Comparison of ENCODE assay signal across 22 cellular contexts in the genomic region with DNA sequence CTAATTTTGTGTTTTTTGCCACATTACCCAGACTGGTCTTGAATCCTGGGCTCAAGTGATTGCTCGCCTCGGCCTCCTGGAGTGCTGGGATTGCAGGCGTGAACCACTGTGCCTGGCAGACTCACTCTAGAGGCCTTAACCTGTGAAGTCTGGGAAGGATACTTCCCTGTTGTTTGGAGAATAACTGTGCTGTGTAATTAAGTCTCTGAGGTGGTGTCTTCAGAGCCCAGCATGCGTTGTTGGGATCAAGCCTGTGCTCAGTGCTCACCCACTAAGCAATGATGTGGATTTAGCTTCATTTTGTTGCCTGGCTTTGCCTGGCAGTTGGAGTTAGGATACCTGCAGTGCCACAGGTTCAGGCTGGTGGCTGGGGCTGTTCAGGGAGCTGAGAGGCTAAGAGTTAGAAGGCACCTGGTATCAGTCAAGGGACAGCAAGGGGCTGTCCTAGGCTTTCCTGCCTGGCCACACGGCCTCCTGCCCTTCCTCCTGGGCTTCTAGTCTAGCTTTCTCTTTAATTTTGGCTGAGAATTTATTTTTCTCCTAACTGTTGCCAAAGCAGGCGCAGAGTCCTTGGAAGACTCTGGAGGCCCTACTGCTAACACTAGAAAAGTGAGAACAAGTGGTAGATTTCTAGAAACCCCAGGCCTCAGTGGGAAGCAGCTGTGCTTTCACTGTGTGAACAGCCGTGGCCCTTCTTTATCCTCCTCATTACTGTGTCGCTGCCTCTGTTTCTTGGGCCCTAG. TPM values are rescaled to one million over a fixed set of nuclear protein-coding genes. Genes with fewer than 3 reads are reported as not detected.
DNase-seq lines count a peak whose midpoint lies in the region; ATAC-seq, FAIRE-seq and TF ChIP-seq lines count a peak whose summit lies in the region.
"Had no signal": no experiment of that assay in that cellular context is flagged by ENCODE, and none has a peak within 500 bp of the region (broad histone marks: within the 10 kb centered on the region; RNA-seq: fewer than 3 reads in every experiment).

No MANE protein-coding gene starts in this region.

- no peak for ATAC-seq in stimulated activated naive CD8-positive, alpha-beta T cell treated with anti-CD3 and anti-CD28 coated beads, Interleukin-15, amount 100 ng/mL, for 72 hours
- no peak for ATAC-seq in stimulated activated naive CD8-positive, alpha-beta T cell treated with anti-CD3 and anti-CD28 coated beads, Interleukin-15, Interleukin-2, amounts not matched to agents 100 U/mL and 50 U/mL, for 24 hours
- no peak for ATAC-seq in HG02678 (IDR thresholded peaks at IDR 0.05; ENCODE audit: unreplicated experiment)
- no peak for ATAC-seq in stimulated activated effector memory CD8-positive, alpha-beta T cell treated with anti-CD3 and anti-CD28 coated beads, Interleukin-12 subunit alpha, Interleukin-12 subunit beta, amount 100 ng/mL, for 72 hours
- ATAC-seq: mucosa of descending colon had no signal

- DNase-seq in stimulated activated naive CD8-positive, alpha-beta T cell treated with anti-CD3 and anti-CD28 coated beads, Interleukin-15, amount 100 ng/mL, for 72 hours, result no peak
- DNase-seq in stimulated activated naive CD8-positive, alpha-beta T cell treated with anti-CD3 and anti-CD28 coated beads, Interleukin-15, Interleukin-2, amounts not matched to agents 100 U/mL and 50 U/mL, for 24 hours, result no peak
- DNase-seq in dorsolateral prefrontal cortex, result no peak
- no peak for DNase-seq in frontal cortex (ENCODE audit: low spot score in 2 of 2)
- DNase-seq in stimulated activated effector memory CD8-positive, alpha-beta T cell treated with anti-CD3 and anti-CD28 coated beads, Interleukin-12 subunit alpha, Interleukin-12 subunit beta, amount 100 ng/mL, for 72 hours (ENCODE audit: low spot score in 2 of 2), result no peak
- no peak for DNase-seq in NCI-H748 treated with DMSO at 0.1 percent for 48 hours (lab: John Stamatoyannopoulos, UW)
- DNase-seq: activated CD4-positive, alpha-beta T cell treated with anti-CD3 and anti-CD28 coated beads for 4 hours; CD4-positive, alpha-beta T cell; DMS53; mucosa of descending colon; NCI-H1092 treated with DMSO at 0.1 percent for 48 hours; NCI-H2081; NCI-H510A; SHP77; stimulated activated CD8-positive, alpha-beta memory T cell treated with anti-CD3 and anti-CD28 coated beads, Interleukin-4, amount 100 ng/mL, for 48 hours had no signal

- no peak for FAIRE-seq in frontal cortex (lab: Jason Lieb, UNC)
- FAIRE-seq: endothelial cell of umbilical vein, TTC549 had no signal

- H3K9me3 Mint-ChIP-seq in stimulated activated naive CD8-positive, alpha-beta T cell treated with anti-CD3 and anti-CD28 coated beads, Interleukin-15, amount 100 ng/mL, for 72 hours, result no peaks in the 10 kb centered on the region
- H3K9me3 Mint-ChIP-seq in stimulated activated effector memory CD8-positive, alpha-beta T cell treated with anti-CD3 and anti-CD28 coated beads, Interleukin-12 subunit alpha, Interleukin-12 subunit beta, amount 100 ng/mL, for 72 hours, result no peaks in the 10 kb centered on the region
- H3K9me3 Mint-ChIP-seq: activated naive CD4-positive, alpha-beta T cell treated with anti-CD3 and anti-CD28 coated beads, Interleukin-2, amount 50 U/mL, for 24 hours; CD4-positive, alpha-beta T cell had no signal

- peaks cover 100% of the 10 kb centered on the region for H3K36me3 Mint-ChIP-seq in stimulated activated effector memory CD8-positive, alpha-beta T cell treated with anti-CD3 and anti-CD28 coated beads, Interleukin-12 subunit alpha, Interleukin-12 subunit beta, amount 100 ng/mL, for 72 hours

- no peaks in the 10 kb centered on the region for H3K27me3 Mint-ChIP-seq in stimulated activated naive CD8-positive, alpha-beta T cell treated with anti-CD3 and anti-CD28 coated beads, Interleukin-15, amount 100 ng/mL, for 72 hours
- H3K27me3 Mint-ChIP-seq: activated naive CD4-positive, alpha-beta T cell treated with anti-CD3 and anti-CD28 coated beads, Interleukin-2, amount 50 U/mL, for 24 hours; CD4-positive, alpha-beta T cell had no signal

- peak overlapping the region; percentile 1 to 68 for H3K27ac Mint-ChIP-seq in stimulated activated naive CD8-positive, alpha-beta T cell treated with anti-CD3 and anti-CD28 coated beads, Interleukin-15, amount 100 ng/mL, for 72 hours
- H3K27ac Mint-ChIP-seq in stimulated activated effector memory CD8-positive, alpha-beta T cell treated with anti-CD3 and anti-CD28 coated beads, Interleukin-12 subunit alpha, Interleukin-12 subunit beta, amount 100 ng/mL, for 72 hours, result no peak overlapping the region
- H3K27ac Mint-ChIP-seq: activated naive CD4-positive, alpha-beta T cell treated with anti-CD3 and anti-CD28 coated beads, Interleukin-2, amount 50 U/mL, for 24 hours; CD4-positive, alpha-beta T cell had no signal

- no peaks in the 10 kb centered on the region for H3K27me3 ChIP-seq in dorsolateral prefrontal cortex
- H3K27me3 ChIP-seq in layer of hippocampus (ENCODE audit: control insufficient read depth, insufficient read depth, low read length), result no peaks in the 10 kb centered on the region
- H3K27me3 ChIP-seq: neutrophil had no signal

- H3K4me3 Mint-ChIP-seq in stimulated activated naive CD8-positive, alpha-beta T cell treated with anti-CD3 and anti-CD28 coated beads, Interleukin-15, amount 100 ng/mL, for 72 hours, result no peak overlapping the region
- no peak overlapping the region for H3K4me3 Mint-ChIP-seq in stimulated activated effector memory CD8-positive, alpha-beta T cell treated with anti-CD3 and anti-CD28 coated beads, Interleukin-12 subunit alpha, Interleukin-12 subunit beta, amount 100 ng/mL, for 72 hours
- H3K4me3 Mint-ChIP-seq: activated naive CD4-positive, alpha-beta T cell treated with anti-CD3 and anti-CD28 coated beads, Interleukin-2, amount 50 U/mL, for 24 hours; CD4-positive, alpha-beta T cell had no signal

- no peak overlapping the region for H3K4me3 ChIP-seq in dorsolateral prefrontal cortex
- H3K4me3 ChIP-seq: coronary artery, mucosa of descending colon had no signal

- H3K27ac ChIP-seq in dorsolateral prefrontal cortex (peak overlapping the region in 38 of 59 donors; percentile 2 to 72 (median 44)), layer of hippocampus (ENCODE audit: low read depth, low read length) (peak overlapping the region; percentile 56)

- TF ChIP-seq CTCF in dorsolateral prefrontal cortex (IDR thresholded peaks at IDR 0.05 in 54 of 56, conservative IDR thresholded peaks at IDR 0.05 in 2 of 56; ENCODE audit: low read depth in 1 of 56, partially characterized antibody in 56 of 56), result no peak

- intact Hi-C loops in dorsolateral prefrontal cortex (cut with DNase I), result no loop called here

- H3K4me1 Mint-ChIP-seq in stimulated activated naive CD8-positive, alpha-beta T cell treated with anti-CD3 and anti-CD28 coated beads, Interleukin-15, amount 100 ng/mL, for 72 hours, result no peaks in the 10 kb centered on the region
- no peaks in the 10 kb centered on the region for H3K4me1 Mint-ChIP-seq in stimulated activated effector memory CD8-positive, alpha-beta T cell treated with anti-CD3 and anti-CD28 coated beads, Interleukin-12 subunit alpha, Interleukin-12 subunit beta, amount 100 ng/mL, for 72 hours
- H3K4me1 Mint-ChIP-seq: activated naive CD4-positive, alpha-beta T cell treated with anti-CD3 and anti-CD28 coated beads, Interleukin-2, amount 50 U/mL, for 24 hours had no signal

RNA-seq across cellular contexts. Expression of a gene that starts 38.5 kb away (rescaled TPM):
- 10 to 100 TPM; 52.1 to 79.5 (median 64.6) TPM for total RNA-seq in dorsolateral prefrontal cortex
- 10.2 TPM for total RNA-seq in frontal cortex

RNA-seq across cellular contexts. Expression of a gene that starts 59.1 kb away (rescaled TPM):
- total RNA-seq in dorsolateral prefrontal cortex (10 to 100 TPM; 14.3 to 37.0 (median 24.2) TPM), frontal cortex (3.3 TPM)
